ENCODE assay signal across 1 cellular context in the genomic region with DNA sequence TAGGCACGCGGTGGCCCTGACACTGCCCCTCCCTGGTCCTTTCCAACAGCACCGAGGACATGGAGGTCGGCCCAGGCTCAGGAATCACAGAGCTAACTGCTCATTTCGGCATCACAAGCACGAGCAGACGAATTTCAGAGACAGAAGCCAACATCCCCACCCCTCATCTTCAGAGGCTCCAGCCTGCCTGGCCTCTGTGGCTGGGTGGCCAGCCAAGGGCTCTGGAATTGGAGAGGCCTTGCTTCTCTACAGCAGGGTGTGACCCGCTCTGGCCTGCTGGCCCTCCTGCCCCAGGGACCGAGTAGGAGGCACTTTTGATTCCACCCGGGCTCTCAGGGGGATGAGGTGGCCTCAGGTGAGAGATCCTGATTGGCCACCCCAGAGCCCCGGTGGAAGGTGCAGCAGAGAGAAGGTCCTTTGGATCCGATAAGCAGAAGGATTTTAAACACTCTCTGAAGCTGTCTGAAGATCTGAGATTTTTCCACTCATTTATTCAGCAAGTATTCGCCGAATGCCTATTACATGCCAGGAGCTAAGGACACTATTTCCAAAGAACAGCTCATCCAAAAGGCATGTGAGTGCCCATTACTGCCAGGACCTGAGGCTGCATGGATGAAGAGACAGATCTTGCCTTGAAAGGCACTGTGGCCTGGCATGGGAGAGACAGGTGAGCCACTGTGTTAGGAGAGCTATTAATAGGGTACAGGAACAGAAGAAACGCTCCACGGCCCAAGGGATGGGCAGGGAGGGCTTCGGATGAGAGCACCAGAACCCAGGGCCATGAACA.
TF ChIP-seq lines count a peak whose summit lies in the region.

No MANE protein-coding gene starts in this region.

TF ChIP-seq in WTC11, 78 proteins besides CTCF, POLR2A, EP300 and RAD21 (continued from another document):
- TF ChIP-seq MAX (CRISPR knock-in tag; IDR thresholded peaks at IDR 0.05) (no peak), MXD4 (CRISPR knock-in tag; IDR thresholded peaks at IDR 0.05; ENCODE audit: borderline replicate concordance) (no peak), ZBTB21 (CRISPR knock-in tag; IDR thresholded peaks at IDR 0.05; ENCODE audit: borderline replicate concordance) (no peak), RORB (CRISPR knock-in tag; IDR thresholded peaks at IDR 0.05) (no peak), EMX1 (CRISPR knock-in tag; IDR thresholded peaks at IDR 0.05) (no peak), SMAD3 (CRISPR knock-in tag; IDR thresholded peaks at IDR 0.05; ENCODE audit: borderline replicate concordance) (no peak), ZNF423 (CRISPR knock-in tag; IDR thresholded peaks at IDR 0.05) (no peak), FOXP4 (CRISPR knock-in tag; IDR thresholded peaks at IDR 0.05) (no peak), TCF7 (CRISPR knock-in tag; IDR thresholded peaks at IDR 0.05; ENCODE audit: low read depth) (no peak), ZNF396 (CRISPR knock-in tag; IDR thresholded peaks at IDR 0.05; ENCODE audit: borderline replicate concordance) (no peak), CBFB (CRISPR knock-in tag; IDR thresholded peaks at IDR 0.05; ENCODE audit: low read depth) (no peak), ZMAT4 (CRISPR knock-in tag; IDR thresholded peaks at IDR 0.05) (no peak), NR2C2 (CRISPR knock-in tag; IDR thresholded peaks at IDR 0.05) (no peak), ARID4B (CRISPR knock-in tag; IDR thresholded peaks at IDR 0.05; ENCODE audit: borderline replicate concordance) (no peak), ZSCAN18 (CRISPR knock-in tag; IDR thresholded peaks at IDR 0.05) (no peak), USF1 (CRISPR knock-in tag; IDR thresholded peaks at IDR 0.05) (no peak), ZNF219 (CRISPR knock-in tag; IDR thresholded peaks at IDR 0.05; ENCODE audit: borderline replicate concordance) (no peak), NFE2L1 (CRISPR knock-in tag; IDR thresholded peaks at IDR 0.05) (no peak)
